ENCODE assay signal across 24 cellular contexts in genomic region chr13:37344051-37344450, GRCh38.
DNase-seq lines count a peak whose midpoint lies in the region; ATAC-seq and TF ChIP-seq lines count a peak whose summit lies in the region.
"Had no signal": no experiment of that assay in that cellular context is flagged by ENCODE, and none has a peak within 500 bp of the region (broad histone marks: within the 10 kb centered on the region; RNA-seq: fewer than 3 reads in every experiment).

No MANE protein-coding gene starts in this region.

- no peaks in the 10 kb centered on the region for H4K20me1 ChIP-seq in neural progenitor cell (ENCODE audit: low read depth)
- H4K20me1 ChIP-seq: BLaER1 treated with 17β-estradiol and CSF1 and Interleukin-3, amounts not matched to agents 10 nM and 100 nM had no signal

- H3K4me1 Mint-ChIP-seq in neural progenitor cell = peaks cover 3% of the 10 kb centered on the region
- no peaks in the 10 kb centered on the region for H3K4me1 Mint-ChIP-seq in activated CD8-positive, alpha-beta memory T cell treated with anti-CD3 and anti-CD28 coated beads, Interleukin-2, amount 10 ng/mL, durations not matched to agents 7 days and 5 days
- H3K4me1 Mint-ChIP-seq: CD14-positive monocyte; CD8-positive, alpha-beta memory T cell had no signal

- CTCF ChIA-PET in activated CD8-positive, alpha-beta memory T cell treated with anti-CD3 and anti-CD28 coated beads, Interleukin-2, amount 10 ng/mL, durations not matched to agents 7 days and 5 days (lab: Charles Lee) = no interaction called here

- H3K4me3 Mint-ChIP-seq in neural progenitor cell = no peak overlapping the region
- H3K4me3 Mint-ChIP-seq in activated CD8-positive, alpha-beta memory T cell treated with anti-CD3 and anti-CD28 coated beads, Interleukin-2, amount 10 ng/mL, durations not matched to agents 7 days and 5 days = no peak overlapping the region
- H3K4me3 Mint-ChIP-seq: CD14-positive monocyte; CD4-positive, alpha-beta T cell; CD8-positive, alpha-beta memory T cell had no signal

- H2AFZ ChIP-seq in neural progenitor cell (replicated peaks) = no peak overlapping the region
- H2AFZ ChIP-seq: GM23248 had no signal

- DNase-seq in COLO829 (ENCODE audit: low spot score) = peak; percentile 45
- DNase-seq in SK-MEL-5 (ENCODE audit: low read depth, low spot score) = peak; percentile 63
- DNase-seq in left kidney (ENCODE audit: low read depth, low spot score) = peak; percentile 14
- no peak for DNase-seq in neural progenitor cell (ENCODE audit: low spot score)
- no peak for DNase-seq in activated CD8-positive, alpha-beta memory T cell treated with anti-CD3 and anti-CD28 coated beads, Interleukin-2, amount 10 ng/mL, durations not matched to agents 7 days and 5 days
- no peak for DNase-seq in NCI-H1092 treated with DMSO at 0.1 percent for 48 hours (lab: John Stamatoyannopoulos, UW)
- DNase-seq in activated CD4-positive, alpha-beta T cell treated with anti-CD3 and anti-CD28 coated beads for 4 hours = no peak
- DNase-seq: 8988T; ACHN; AML-193; BE2C; Calu3; CD4-positive, alpha-beta T cell; CD8-positive, alpha-beta memory T cell; COR-L47; DMS53; DMS79 treated with DMSO at 0.1 percent for 48 hours; GF-D8; GM23248; H7; HCEC 1CT had no signal

- no peaks in the 10 kb centered on the region for H3K36me3 ChIP-seq in neural progenitor cell
- H3K36me3 ChIP-seq: BE2C; BLaER1 treated with 17β-estradiol and CSF1 and Interleukin-3, amounts not matched to agents 10 nM and 100 nM had no signal

- no peaks in the 10 kb centered on the region for H3K27me3 ChIP-seq in neural progenitor cell
- H3K27me3 ChIP-seq: BE2C; BLaER1 treated with 17β-estradiol and CSF1 and Interleukin-3, amounts not matched to agents 10 nM and 100 nM had no signal

- H3K27ac ChIP-seq in neural progenitor cell = no peak overlapping the region
- H3K27ac ChIP-seq: A549; BLaER1 treated with 17β-estradiol and CSF1 and Interleukin-3, amounts not matched to agents 10 nM and 100 nM; GM23248 had no signal

- no peak overlapping the region for H3K4me3 ChIP-seq in neural progenitor cell
- H3K4me3 ChIP-seq: A549; BLaER1 treated with 17β-estradiol and CSF1 and Interleukin-3, amounts not matched to agents 10 nM and 100 nM; GM23248 had no signal

- in situ Hi-C loops in SK-MEL-5 (cut with HindIII; ENCODE audit: low pct_unique_long_range_greater_than_20kb, low sequenced_read_pairs) = no loop called here

- no peaks in the 10 kb centered on the region for H3K4me1 ChIP-seq in neural progenitor cell
- H3K4me1 ChIP-seq: A549; BE2C; BLaER1 treated with 17β-estradiol and CSF1 and Interleukin-3, amounts not matched to agents 10 nM and 100 nM had no signal

- no peak for TF ChIP-seq CTCF in neural progenitor cell (IDR thresholded peaks at IDR 0.05)

- no peaks in the 10 kb centered on the region for H3F3A ChIP-seq in neural progenitor cell (ENCODE audit: low read depth)

- no peaks in the 10 kb centered on the region for H3K9me3 Mint-ChIP-seq in neural progenitor cell
- H3K9me3 Mint-ChIP-seq in activated CD8-positive, alpha-beta memory T cell treated with anti-CD3 and anti-CD28 coated beads, Interleukin-2, amount 10 ng/mL, durations not matched to agents 7 days and 5 days (ENCODE audit: low read depth) = no peaks in the 10 kb centered on the region
- H3K9me3 Mint-ChIP-seq: CD4-positive, alpha-beta T cell had no signal

- H3K4me2 ChIP-seq in neural progenitor cell = no peak overlapping the region
- H3K4me2 ChIP-seq: A549; BLaER1 treated with 17β-estradiol and CSF1 and Interleukin-3, amounts not matched to agents 10 nM and 100 nM had no signal

- no peaks in the 10 kb centered on the region for H3K27me3 Mint-ChIP-seq in neural progenitor cell (ENCODE audit: insufficient read depth, low read depth)
- no peaks in the 10 kb centered on the region for H3K27me3 Mint-ChIP-seq in activated CD8-positive, alpha-beta memory T cell treated with anti-CD3 and anti-CD28 coated beads, Interleukin-2, amount 10 ng/mL, durations not matched to agents 7 days and 5 days
- H3K27me3 Mint-ChIP-seq: CD4-positive, alpha-beta T cell; CD8-positive, alpha-beta memory T cell had no signal

- no peak for ATAC-seq in activated CD8-positive, alpha-beta memory T cell treated with anti-CD3 and anti-CD28 coated beads, Interleukin-2, amount 10 ng/mL, durations not matched to agents 7 days and 5 days
- ATAC-seq: A549 had no signal

- H3K27ac Mint-ChIP-seq in neural progenitor cell = peak overlapping the region; percentile 12
- H3K27ac Mint-ChIP-seq in activated CD8-positive, alpha-beta memory T cell treated with anti-CD3 and anti-CD28 coated beads, Interleukin-2, amount 10 ng/mL, durations not matched to agents 7 days and 5 days = no peak overlapping the region
- H3K27ac Mint-ChIP-seq: CD14-positive monocyte; CD4-positive, alpha-beta T cell had no signal

- H3K36me3 Mint-ChIP-seq in neural progenitor cell = no peaks in the 10 kb centered on the region
- no peaks in the 10 kb centered on the region for H3K36me3 Mint-ChIP-seq in activated CD8-positive, alpha-beta memory T cell treated with anti-CD3 and anti-CD28 coated beads, Interleukin-2, amount 10 ng/mL, durations not matched to agents 7 days and 5 days
- H3K36me3 Mint-ChIP-seq: CD14-positive monocyte; CD8-positive, alpha-beta memory T cell had no signal

- no peaks in the 10 kb centered on the region for H3K79me2 ChIP-seq in neural progenitor cell (ENCODE audit: low read depth)

- no peaks in the 10 kb centered on the region for H3K9me3 ChIP-seq in neural progenitor cell (ENCODE audit: low read depth)
- H3K9me3 ChIP-seq: A549; BE2C; BLaER1 treated with 17β-estradiol and CSF1 and Interleukin-3, amounts not matched to agents 10 nM and 100 nM had no signal

- no peak overlapping the region for H3K9ac ChIP-seq in neural progenitor cell
- H3K9ac ChIP-seq: BLaER1 treated with 17β-estradiol and CSF1 and Interleukin-3, amounts not matched to agents 10 nM and 100 nM; GM23248 had no signal

Comparison
In these comparisons a context has a peak if more than half of its experiments do, and no peak if none do; other contexts are left out.
1. DNase-seq: peak in COLO829 (single experiment), SK-MEL-5 (single experiment) and left kidney (single experiment); none in neural progenitor cell (single experiment), activated CD8-positive, alpha-beta memory T cell treated with anti-CD3 and anti-CD28 coated beads, Interleukin-2, amount 10 ng/mL, durations not matched to agents 7 days and 5 days (single experiment), NCI-H1092 treated with DMSO at 0.1 percent for 48 hours (single experiment) and activated CD4-positive, alpha-beta T cell treated with anti-CD3 and anti-CD28 coated beads for 4 hours (0 of 2).